Comparison of ENCODE assay signal across 1 cellular context in genomic region chr19:49061445-49061844, GRCh38.
TF ChIP-seq lines count a peak whose summit lies in the region.

No MANE protein-coding gene starts in this region.

TF ChIP-seq in K562, 482 proteins besides CTCF, POLR2A, EP300 and RAD21:
- peak; percentile 61 for TF ChIP-seq EGR1 (conservative IDR thresholded peaks at IDR 0.05)
- TF ChIP-seq PHF21A (IDR thresholded peaks at IDR 0.05; ENCODE audit: borderline replicate concordance, low read depth), result no peak
